Comparison of ENCODE assay signal across 8 cellular contexts in the genomic region with DNA sequence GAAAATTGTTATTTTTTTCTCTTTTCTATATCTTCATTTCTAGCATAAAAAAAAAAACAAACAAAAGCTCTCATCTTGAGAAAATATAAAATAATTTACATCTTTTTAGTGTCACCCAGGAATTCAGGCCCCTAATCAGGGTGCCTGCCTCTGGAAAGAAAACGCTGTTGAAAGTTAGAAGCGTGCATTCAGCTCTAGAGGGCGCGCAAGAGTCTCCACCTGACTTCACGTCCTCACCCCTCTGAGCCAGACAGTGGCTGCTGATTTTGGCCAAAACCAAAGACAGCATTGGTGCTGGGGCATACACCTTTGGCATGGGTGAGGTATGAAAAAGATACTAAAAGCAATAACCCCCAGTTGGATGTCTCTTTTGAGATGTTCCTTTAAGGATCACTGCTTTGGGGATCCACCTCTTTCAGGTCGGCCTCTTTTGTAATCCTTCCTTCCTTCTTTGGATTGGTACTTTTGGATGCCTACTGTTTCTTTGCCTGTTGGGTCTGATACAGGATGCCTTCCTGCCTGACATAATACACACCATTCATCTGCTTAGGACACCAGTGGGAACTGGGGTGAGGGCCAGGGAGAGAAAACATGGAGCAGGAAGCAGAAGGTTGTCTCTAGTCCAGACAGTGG.
DNase-seq lines count a peak whose midpoint lies in the region; ATAC-seq and TF ChIP-seq lines count a peak whose summit lies in the region.

No MANE protein-coding gene starts in this region.

- RAD21 ChIA-PET in HCT116 (lab: Charles Lee; ENCODE audit: low non-redundant PET in 1 of 2, low total read pairs in 2 of 2, uncharacterized antibody in 2 of 2, unreplicated experiment in 2 of 2) = no interaction called here

- no peak overlapping the region for H3K4me3 ChIP-seq in HCT116 (replicated peaks in 1 of 2; ENCODE audit: low read depth in 1 of 2, low read length in 2 of 2)
- no peak overlapping the region for H3K4me3 ChIP-seq in coronary artery
- H3K4me3 ChIP-seq in smooth muscle cell = no peak overlapping the region
- no peak overlapping the region for H3K4me3 ChIP-seq in MG63

- intact Hi-C loops in HCT116 (cut with micrococcal nuclease) = no loop called here

- WGBS in smooth muscle cell (ENCODE audit: low lambda C conversion rate) = 21% methylated on average over 6 of the region's 6 CpGs

- ATAC-seq in HCT116 = no peak

- TF ChIP-seq RAD21 in HCT116 (IDR thresholded peaks at IDR 0.05; ENCODE audit: low read depth) = no peak

- peak in 2 of 3 experiments; percentile 21 to 29; a peak in 2 of 6 replicates for TF ChIP-seq CTCF in HCT116 (IDR thresholded peaks at IDR 0.05 in 2 of 3, conservative IDR thresholded peaks at IDR 0.05 in 1 of 3; ENCODE audit: borderline replicate concordance in 1 of 3, insufficient read depth in 1 of 3, low read depth in 2 of 3, low read length in 2 of 3)
- TF ChIP-seq CTCF in coronary artery (IDR thresholded peaks at IDR 0.05) = peak; percentile 18
- peak; percentile 61 for TF ChIP-seq CTCF in smooth muscle cell (IDR thresholded peaks at IDR 0.05; ENCODE audit: borderline replicate concordance, insufficient read depth, poor library complexity, severe bottlenecking)

- no peak overlapping the region for H2AFZ ChIP-seq in HCT116 (ENCODE audit: low read depth, low read length, poor library complexity, severe bottlenecking)
- no peak overlapping the region for H2AFZ ChIP-seq in smooth muscle cell (ENCODE audit: low read depth)

- H3K36me3 ChIP-seq in HCT116 (ENCODE audit: control insufficient read depth in 1 of 2, insufficient read depth in 2 of 2, low read length in 2 of 2) (no peaks in the 10 kb centered on the region), smooth muscle cell (ENCODE audit: low read depth) (no peaks in the 10 kb centered on the region), MG63 (no peaks in the 10 kb centered on the region)

- H3F3A ChIP-seq in smooth muscle cell (ENCODE audit: low read depth) = no peaks in the 10 kb centered on the region

- H4K20me1 ChIP-seq in HCT116 (ENCODE audit: insufficient read depth) = no peaks in the 10 kb centered on the region
- no peaks in the 10 kb centered on the region for H4K20me1 ChIP-seq in smooth muscle cell (ENCODE audit: low read depth)

- no peaks in the 10 kb centered on the region for H3K27me3 ChIP-seq in HCT116 (ENCODE audit: insufficient read depth, low read length)
- H3K27me3 ChIP-seq in smooth muscle cell (ENCODE audit: low read depth) = no peaks in the 10 kb centered on the region
- H3K27me3 ChIP-seq in MG63 = no peaks in the 10 kb centered on the region

- H3K9ac ChIP-seq in HCT116 (ENCODE audit: low read length) = no peak overlapping the region
- H3K9ac ChIP-seq in smooth muscle cell (ENCODE audit: low read depth) = no peak overlapping the region

- H3K79me2 ChIP-seq in HCT116 (ENCODE audit: insufficient read depth, low read length) = no peaks in the 10 kb centered on the region
- H3K79me2 ChIP-seq in smooth muscle cell (ENCODE audit: low read depth) = no peaks in the 10 kb centered on the region

- H3K27ac ChIP-seq in HCT116 (ENCODE audit: low read depth, low read length) (no peak overlapping the region), coronary artery (no peak overlapping the region), smooth muscle cell (ENCODE audit: low read depth) (no peak overlapping the region)

- CTCF ChIA-PET in HCT116 (lab: Charles Lee) = no interaction called here

- no peak overlapping the region for H3K4me2 ChIP-seq in HCT116 (ENCODE audit: low read length)
- no peak overlapping the region for H3K4me2 ChIP-seq in smooth muscle cell

- H3K9me2 ChIP-seq in HCT116 (ENCODE audit: insufficient read depth) = no peaks in the 10 kb centered on the region

- no peak for TF ChIP-seq POLR2A in HCT116 (IDR thresholded peaks at IDR 0.05; ENCODE audit: borderline replicate concordance, extremely low read depth, insufficient read depth, insufficient read length)

- H3K4me1 ChIP-seq in HCT116 (ENCODE audit: control insufficient read depth in 1 of 2, insufficient read depth in 2 of 2, low read length in 2 of 2) (no peaks in the 10 kb centered on the region), smooth muscle cell (ENCODE audit: low read depth) (no peaks in the 10 kb centered on the region)

- BruUV-seq in HCT116 (replicated peaks; lab: Mats Ljungman, UMichigan) = no TSS peak

- peaks cover 3 to 13% of the 10 kb centered on the region in 2 experiments; a peak in 2 of 4 replicates for H3K9me3 ChIP-seq in HCT116 (ENCODE audit: control insufficient read depth in 1 of 2, insufficient read depth in 1 of 2, low read depth in 1 of 2, low read length in 2 of 2)
- H3K9me3 ChIP-seq in smooth muscle cell (replicated peaks; ENCODE audit: low read depth) = no peaks in the 10 kb centered on the region
- no peaks in the 10 kb centered on the region for H3K9me3 ChIP-seq in MG63

- POLR2A ChIA-PET in HCT116 (lab: Charles Lee) = no interaction called here

- DNase-seq in DMS53 (lab: John Stamatoyannopoulos, UW) (peak; percentile 66), HCT116 (ENCODE audit: low read depth, low spot score) (no peak), RPMI8226 (peak; percentile 77), coronary artery (ENCODE audit: low spot score) (no peak), smooth muscle cell (lab: John Stamatoyannopoulos, UW; ENCODE audit: unreplicated experiment) (no peak), MG63 (no peak), 8988T (no peak), DMS153 (lab: John Stamatoyannopoulos, UW) (no peak)

TF ChIP-seq in HCT116, 20 proteins besides CTCF, POLR2A, EP300 and RAD21:
- TF ChIP-seq JUND (IDR thresholded peaks at IDR 0.05) (no peak), SIN3A (IDR thresholded peaks at IDR 0.05; ENCODE audit: low read depth) (no peak), ZNF274 (IDR thresholded peaks at IDR 0.05; ENCODE audit: low read depth, low read length) (no peak), POLR2AphosphoS5 (IDR thresholded peaks at IDR 0.05; ENCODE audit: low read depth, low read length) (no peak), SRF (IDR thresholded peaks at IDR 0.05; ENCODE audit: low read depth) (no peak), ZBTB33 (IDR thresholded peaks at IDR 0.05; ENCODE audit: extremely low read depth, insufficient replicate concordance, low read length) (no peak), ZFX (IDR thresholded peaks at IDR 0.05) (no peak)

Comparison
In these comparisons a context has a peak if more than half of its experiments do, and no peak if none do; other contexts are left out.
1. DNase-seq: peak in DMS53 (single experiment) and RPMI8226 (single experiment); none in HCT116 (single experiment), coronary artery (single experiment), smooth muscle cell (single experiment), MG63 (single experiment), 8988T (single experiment) and DMS153 (single experiment).
2. Peak in every context shown above with its lines, with median percentiles within 50 percentile points of each other: CTCF ChIP-seq.